In genomic region chr3:184230603-184231528, GRCh38 we compare ENCODE assay signal across 9 cellular contexts. TPM values are rescaled to one million over a fixed set of nuclear protein-coding genes. Genes with fewer than 3 reads are reported as not detected.
DNase-seq lines count a peak whose midpoint lies in the region; ATAC-seq and TF ChIP-seq lines count a peak whose summit lies in the region.
"Had no signal": no experiment of that assay in that cellular context is flagged by ENCODE, and none has a peak within 500 bp of the region (broad histone marks: within the 10 kb centered on the region; RNA-seq: fewer than 3 reads in every experiment).

No MANE protein-coding gene starts in this region.

- DNase-seq in DMS153 (lab: John Stamatoyannopoulos, UW) (peak; percentile 46), NCI-H146 (lab: John Stamatoyannopoulos, UW) (peak; percentile 93), cerebellum (ENCODE audit: low spot score) (peak; percentile 87), osteocyte (ENCODE audit: extremely low spot score, unreplicated experiment) (no peak), NOMO-1 treated with DMSO at 0.1 percent for 48 hours (lab: John Stamatoyannopoulos, UW; ENCODE audit: unreplicated experiment) (no peak), iPS-NIHi7 (ENCODE audit: extremely low spot score) (no peak)
- DNase-seq in stimulated activated CD8-positive, alpha-beta memory T cell treated with anti-CD3 and anti-CD28 coated beads, Interleukin-4, amount 100 ng/mL, for 48 hours, result no peak

- H3K27me3 Mint-ChIP-seq in osteocyte (ENCODE audit: unreplicated experiment), result peaks cover 41% of the 10 kb centered on the region

- H3K4me3 Mint-ChIP-seq in osteocyte (ENCODE audit: unreplicated experiment), result peak overlapping the region; percentile 42

- H3K9me3 Mint-ChIP-seq in osteocyte (ENCODE audit: unreplicated experiment), result no peaks in the 10 kb centered on the region

- no peak for TF ChIP-seq CTCF in osteocyte (IDR thresholded peaks at IDR 0.05)

- H3K4me1 Mint-ChIP-seq in osteocyte (ENCODE audit: unreplicated experiment), result peaks cover 5% of the 10 kb centered on the region

- H3K36me3 Mint-ChIP-seq in osteocyte (ENCODE audit: unreplicated experiment), result no peaks in the 10 kb centered on the region

- no peak overlapping the region for H3K27ac Mint-ChIP-seq in osteocyte (ENCODE audit: unreplicated experiment)

- ATAC-seq in GM21786 (IDR thresholded peaks at IDR 0.05; ENCODE audit: unreplicated experiment), result no peak

RNA-seq across cellular contexts. Expression of gene VWA5B2, which starts 1.5 kb away (rescaled TPM):
- total RNA-seq in cerebellum, result 6.6 TPM
- 0.11 TPM in 1 of 2 replicates, not detected in the other for total RNA-seq in osteocyte
- total RNA-seq: SJSA1 had no signal

RNA-seq across cellular contexts. Expression of gene ALG3, which starts 17.9 kb away (rescaled TPM):
- 13.7 TPM for total RNA-seq in cerebellum
- total RNA-seq in osteocyte, result 38.2 and 40.7 TPM in 2 replicates

RNA-seq across cellular contexts. Expression of gene EEF1AKMT4, which starts 18.6 kb away (rescaled TPM):
- total RNA-seq in cerebellum, result 0.91 TPM
- total RNA-seq in osteocyte, result 3.9 and 4.5 TPM in 2 replicates

RNA-seq across cellular contexts. Expression of gene CAMK2N2, which starts 30.5 kb away (rescaled TPM):
- total RNA-seq in cerebellum (5.8 TPM), osteocyte (1.8 and 2.0 TPM in 2 replicates)

RNA-seq across cellular contexts. Expression of gene ABCF3, which starts 44.9 kb away (rescaled TPM):
- 52.9 TPM for total RNA-seq in cerebellum
- total RNA-seq in osteocyte, result 60.5 and 69.5 TPM in 2 replicates

Comparison
In these comparisons a context has a peak if more than half of its experiments do, and no peak if none do; other contexts are left out.
1. DNase-seq: peak in DMS153 (single experiment), NCI-H146 (single experiment) and cerebellum (single experiment); none in osteocyte (single experiment), stimulated activated CD8-positive, alpha-beta memory T cell treated with anti-CD3 and anti-CD28 coated beads, Interleukin-4, amount 100 ng/mL, for 48 hours (single experiment), NOMO-1 treated with DMSO at 0.1 percent for 48 hours (single experiment) and iPS-NIHi7 (single experiment).